ENCODE assay signal across 1 cellular context in the genomic region with DNA sequence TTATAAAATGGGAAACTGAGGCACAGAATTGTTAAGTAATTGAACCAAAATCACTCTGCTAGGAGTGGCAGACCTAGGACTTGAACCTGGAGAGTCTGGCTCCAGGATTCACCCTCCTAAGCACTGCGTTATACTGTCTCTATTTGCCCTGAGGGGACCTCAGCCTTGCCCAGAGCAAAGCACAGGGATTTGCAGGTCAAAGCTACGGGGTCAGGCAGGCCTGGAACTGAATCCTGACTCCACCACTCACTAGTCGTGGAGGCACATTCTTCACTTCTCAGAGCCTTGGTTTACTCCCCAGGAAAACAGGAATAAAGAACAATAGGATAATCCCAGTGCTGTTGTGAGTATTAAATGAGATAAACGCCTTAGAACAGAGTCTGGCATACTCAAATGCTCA.
TF ChIP-seq lines count a peak whose summit lies in the region.

No MANE protein-coding gene starts in this region.

TF ChIP-seq in H1, 55 proteins besides CTCF, POLR2A, EP300 and RAD21:
- TF ChIP-seq TCF12 (IDR thresholded peaks at IDR 0.05; ENCODE audit: low read depth, low read length) (no peak), RNF2 (IDR thresholded peaks at IDR 0.05; ENCODE audit: borderline replicate concordance, low read depth, low read length, missing control alignments, poor library complexity, severe bottlenecking) (no peak), SP1 (IDR thresholded peaks at IDR 0.05; ENCODE audit: low read depth, low read length) (no peak), SUZ12 (IDR thresholded peaks at IDR 0.05; ENCODE audit: low read length) (no peak), POLR2AphosphoS5 (IDR thresholded peaks at IDR 0.05; ENCODE audit: low read depth, low read length) (no peak), BRCA1 (IDR thresholded peaks at IDR 0.05; ENCODE audit: low read depth, low read length) (no peak), HDAC6 (IDR thresholded peaks at IDR 0.05; ENCODE audit: low read depth, low read length) (no peak), RFX5 (IDR thresholded peaks at IDR 0.05; ENCODE audit: borderline replicate concordance, low read depth, low read length) (no peak), GABPA (IDR thresholded peaks at IDR 0.05; ENCODE audit: borderline replicate concordance, insufficient read depth, low read length) (no peak), KDM4A (IDR thresholded peaks at IDR 0.05; ENCODE audit: low read depth, low read length, severe bottlenecking) (no peak), POU5F1 (IDR thresholded peaks at IDR 0.05; ENCODE audit: low read depth, low read length) (no peak), BACH1 (IDR thresholded peaks at IDR 0.05; ENCODE audit: low read length) (no peak), NRF1 (IDR thresholded peaks at IDR 0.05; ENCODE audit: low read depth, low read length) (no peak), CREB1 (IDR thresholded peaks at IDR 0.05) (no peak), BCL11A (IDR thresholded peaks at IDR 0.05; ENCODE audit: low read depth in 2 of 2, low read length in 2 of 2) (no peak), MAFK (IDR thresholded peaks at IDR 0.05; ENCODE audit: low read depth, low read length) (no peak)
- TF ChIP-seq, protein P1, sequence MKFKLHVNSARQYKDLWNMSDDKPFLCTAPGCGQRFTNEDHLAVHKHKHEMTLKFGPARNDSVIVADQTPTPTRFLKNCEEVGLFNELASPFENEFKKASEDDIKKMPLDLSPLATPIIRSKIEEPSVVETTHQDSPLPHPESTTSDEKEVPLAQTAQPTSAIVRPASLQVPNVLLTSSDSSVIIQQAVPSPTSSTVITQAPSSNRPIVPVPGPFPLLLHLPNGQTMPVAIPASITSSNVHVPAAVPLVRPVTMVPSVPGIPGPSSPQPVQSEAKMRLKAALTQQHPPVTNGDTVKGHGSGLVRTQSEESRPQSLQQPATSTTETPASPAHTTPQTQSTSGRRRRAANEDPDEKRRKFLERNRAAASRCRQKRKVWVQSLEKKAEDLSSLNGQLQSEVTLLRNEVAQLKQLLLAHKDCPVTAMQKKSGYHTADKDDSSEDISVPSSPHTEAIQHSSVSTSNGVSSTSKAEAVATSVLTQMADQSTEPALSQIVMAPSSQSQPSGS (IDR thresholded peaks at IDR 0.05; ENCODE audit: low read length): no peak
- TF ChIP-seq, protein P2, sequence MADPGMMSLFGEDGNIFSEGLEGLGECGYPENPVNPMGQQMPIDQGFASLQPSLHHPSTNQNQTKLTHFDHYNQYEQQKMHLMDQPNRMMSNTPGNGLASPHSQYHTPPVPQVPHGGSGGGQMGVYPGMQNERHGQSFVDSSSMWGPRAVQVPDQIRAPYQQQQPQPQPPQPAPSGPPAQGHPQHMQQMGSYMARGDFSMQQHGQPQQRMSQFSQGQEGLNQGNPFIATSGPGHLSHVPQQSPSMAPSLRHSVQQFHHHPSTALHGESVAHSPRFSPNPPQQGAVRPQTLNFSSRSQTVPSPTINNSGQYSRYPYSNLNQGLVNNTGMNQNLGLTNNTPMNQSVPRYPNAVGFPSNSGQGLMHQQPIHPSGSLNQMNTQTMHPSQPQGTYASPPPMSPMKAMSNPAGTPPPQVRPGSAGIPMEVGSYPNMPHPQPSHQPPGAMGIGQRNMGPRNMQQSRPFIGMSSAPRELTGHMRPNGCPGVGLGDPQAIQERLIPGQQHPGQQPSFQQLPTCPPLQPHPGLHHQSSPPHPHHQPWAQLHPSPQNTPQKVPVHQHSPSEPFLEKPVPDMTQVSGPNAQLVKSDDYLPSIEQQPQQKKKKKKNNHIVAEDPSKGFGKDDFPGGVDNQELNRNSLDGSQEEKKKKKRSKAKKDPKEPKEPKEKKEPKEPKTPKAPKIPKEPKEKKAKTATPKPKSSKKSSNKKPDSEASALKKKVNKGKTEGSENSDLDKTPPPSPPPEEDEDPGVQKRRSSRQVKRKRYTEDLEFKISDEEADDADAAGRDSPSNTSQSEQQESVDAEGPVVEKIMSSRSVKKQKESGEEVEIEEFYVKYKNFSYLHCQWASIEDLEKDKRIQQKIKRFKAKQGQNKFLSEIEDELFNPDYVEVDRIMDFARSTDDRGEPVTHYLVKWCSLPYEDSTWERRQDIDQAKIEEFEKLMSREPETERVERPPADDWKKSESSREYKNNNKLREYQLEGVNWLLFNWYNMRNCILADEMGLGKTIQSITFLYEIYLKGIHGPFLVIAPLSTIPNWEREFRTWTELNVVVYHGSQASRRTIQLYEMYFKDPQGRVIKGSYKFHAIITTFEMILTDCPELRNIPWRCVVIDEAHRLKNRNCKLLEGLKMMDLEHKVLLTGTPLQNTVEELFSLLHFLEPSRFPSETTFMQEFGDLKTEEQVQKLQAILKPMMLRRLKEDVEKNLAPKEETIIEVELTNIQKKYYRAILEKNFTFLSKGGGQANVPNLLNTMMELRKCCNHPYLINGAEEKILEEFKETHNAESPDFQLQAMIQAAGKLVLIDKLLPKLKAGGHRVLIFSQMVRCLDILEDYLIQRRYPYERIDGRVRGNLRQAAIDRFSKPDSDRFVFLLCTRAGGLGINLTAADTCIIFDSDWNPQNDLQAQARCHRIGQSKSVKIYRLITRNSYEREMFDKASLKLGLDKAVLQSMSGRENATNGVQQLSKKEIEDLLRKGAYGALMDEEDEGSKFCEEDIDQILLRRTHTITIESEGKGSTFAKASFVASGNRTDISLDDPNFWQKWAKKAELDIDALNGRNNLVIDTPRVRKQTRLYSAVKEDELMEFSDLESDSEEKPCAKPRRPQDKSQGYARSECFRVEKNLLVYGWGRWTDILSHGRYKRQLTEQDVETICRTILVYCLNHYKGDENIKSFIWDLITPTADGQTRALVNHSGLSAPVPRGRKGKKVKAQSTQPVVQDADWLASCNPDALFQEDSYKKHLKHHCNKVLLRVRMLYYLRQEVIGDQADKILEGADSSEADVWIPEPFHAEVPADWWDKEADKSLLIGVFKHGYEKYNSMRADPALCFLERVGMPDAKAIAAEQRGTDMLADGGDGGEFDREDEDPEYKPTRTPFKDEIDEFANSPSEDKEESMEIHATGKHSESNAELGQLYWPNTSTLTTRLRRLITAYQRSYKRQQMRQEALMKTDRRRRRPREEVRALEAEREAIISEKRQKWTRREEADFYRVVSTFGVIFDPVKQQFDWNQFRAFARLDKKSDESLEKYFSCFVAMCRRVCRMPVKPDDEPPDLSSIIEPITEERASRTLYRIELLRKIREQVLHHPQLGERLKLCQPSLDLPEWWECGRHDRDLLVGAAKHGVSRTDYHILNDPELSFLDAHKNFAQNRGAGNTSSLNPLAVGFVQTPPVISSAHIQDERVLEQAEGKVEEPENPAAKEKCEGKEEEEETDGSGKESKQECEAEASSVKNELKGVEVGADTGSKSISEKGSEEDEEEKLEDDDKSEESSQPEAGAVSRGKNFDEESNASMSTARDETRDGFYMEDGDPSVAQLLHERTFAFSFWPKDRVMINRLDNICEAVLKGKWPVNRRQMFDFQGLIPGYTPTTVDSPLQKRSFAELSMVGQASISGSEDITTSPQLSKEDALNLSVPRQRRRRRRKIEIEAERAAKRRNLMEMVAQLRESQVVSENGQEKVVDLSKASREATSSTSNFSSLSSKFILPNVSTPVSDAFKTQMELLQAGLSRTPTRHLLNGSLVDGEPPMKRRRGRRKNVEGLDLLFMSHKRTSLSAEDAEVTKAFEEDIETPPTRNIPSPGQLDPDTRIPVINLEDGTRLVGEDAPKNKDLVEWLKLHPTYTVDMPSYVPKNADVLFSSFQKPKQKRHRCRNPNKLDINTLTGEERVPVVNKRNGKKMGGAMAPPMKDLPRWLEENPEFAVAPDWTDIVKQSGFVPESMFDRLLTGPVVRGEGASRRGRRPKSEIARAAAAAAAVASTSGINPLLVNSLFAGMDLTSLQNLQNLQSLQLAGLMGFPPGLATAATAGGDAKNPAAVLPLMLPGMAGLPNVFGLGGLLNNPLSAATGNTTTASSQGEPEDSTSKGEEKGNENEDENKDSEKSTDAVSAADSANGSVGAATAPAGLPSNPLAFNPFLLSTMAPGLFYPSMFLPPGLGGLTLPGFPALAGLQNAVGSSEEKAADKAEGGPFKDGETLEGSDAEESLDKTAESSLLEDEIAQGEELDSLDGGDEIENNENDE (IDR thresholded peaks at IDR 0.05; ENCODE audit: insufficient replicate concordance, low read length): no peak
- TF ChIP-seq, protein P3, sequence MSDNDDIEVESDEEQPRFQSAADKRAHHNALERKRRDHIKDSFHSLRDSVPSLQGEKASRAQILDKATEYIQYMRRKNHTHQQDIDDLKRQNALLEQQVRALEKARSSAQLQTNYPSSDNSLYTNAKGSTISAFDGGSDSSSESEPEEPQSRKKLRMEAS (IDR thresholded peaks at IDR 0.05): no peak
